Comparison of ENCODE assay signal across 8 cellular contexts in the genomic region with DNA sequence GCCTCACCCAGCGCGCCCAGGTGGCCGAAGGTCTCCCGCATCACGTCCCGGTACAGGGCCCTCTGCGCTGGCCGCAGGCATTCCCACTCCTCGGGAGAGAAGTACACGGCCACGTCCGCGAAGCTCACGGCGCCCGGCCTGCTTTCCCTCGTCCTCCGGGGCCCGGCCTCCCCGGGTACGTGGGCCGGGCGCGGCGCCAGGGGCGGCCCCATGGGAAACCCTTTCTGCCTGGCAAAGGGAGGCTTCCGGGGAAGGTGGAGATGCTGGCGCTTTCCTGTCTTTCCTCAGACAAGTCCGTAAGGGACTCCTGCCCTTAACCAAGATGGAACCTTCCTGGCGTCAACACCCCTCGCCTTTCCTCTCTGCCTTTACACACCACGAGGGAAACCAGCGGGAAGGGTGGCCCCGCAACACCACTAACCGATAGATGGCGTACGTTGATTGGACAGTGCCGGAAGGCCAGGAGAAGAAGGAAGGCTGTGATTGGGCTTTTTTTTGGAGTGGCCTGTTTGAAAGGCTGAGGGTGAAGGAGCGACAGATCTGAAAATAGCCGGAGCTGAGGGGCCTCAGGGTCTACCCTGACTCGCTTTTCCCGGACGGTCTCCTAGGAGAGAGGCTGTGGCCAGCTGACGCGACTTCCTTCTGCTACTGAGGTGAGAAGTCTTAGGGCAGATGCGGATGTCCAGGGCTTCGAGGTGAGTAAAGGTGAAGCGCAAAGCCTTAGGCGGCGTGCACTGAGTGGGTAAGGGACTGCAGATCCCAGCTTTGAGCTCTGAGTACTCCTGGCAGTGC. TPM values are rescaled to one million over a fixed set of nuclear protein-coding genes. Genes with fewer than 3 reads are reported as not detected.
DNase-seq lines count a peak whose midpoint lies in the region; ATAC-seq and TF ChIP-seq lines count a peak whose summit lies in the region.

TSS of gene ZNF785 (minus strand) at position 298 of the 792 bp plus-strand sequence. CDS start at position 212, 86 bp downstream.

- intact Hi-C loops in spleen (cut with DNase I; ENCODE audit: low total_unique reads): no loop called here

- H3K27ac Mint-ChIP-seq in central memory CD8-positive, alpha-beta T cell (ENCODE audit: low read depth): peak within 1 kb of the TSS; percentile 84

- H3K4me1 Mint-ChIP-seq in central memory CD8-positive, alpha-beta T cell: peaks cover 15% of the 10 kb centered on the region

- H3K36me3 Mint-ChIP-seq in central memory CD8-positive, alpha-beta T cell (ENCODE audit: insufficient read depth): peaks cover 9% of the 10 kb centered on the region

- H3K36me3 ChIP-seq in spleen: peaks cover 0 to 36% (median 24%) of the 10 kb centered on the region in 6 donors

- peak; percentile 94 for ATAC-seq in HG03066 (IDR thresholded peaks at IDR 0.05; ENCODE audit: low read depth, unreplicated experiment)
- ATAC-seq in central memory CD8-positive, alpha-beta T cell (replicated peaks; ENCODE audit: extremely low read depth, poor library complexity, severe bottlenecking): peak; percentile 99

- peak in 8 of 11 experiments; percentile 26 to 61 (median 47) for TF ChIP-seq CTCF in spleen (IDR thresholded peaks at IDR 0.05 in 8 of 11, conservative IDR thresholded peaks at IDR 0.05 in 3 of 11)

- peak within 1 kb of the TSS; percentile 85 to 93 (median 87) for H3K27ac ChIP-seq in spleen

- no peaks in the 10 kb centered on the region for H3K27me3 ChIP-seq in spleen (replicated peaks in 1 of 7)

- no peaks in the 10 kb centered on the region for H3K27me3 Mint-ChIP-seq in central memory CD8-positive, alpha-beta T cell

- peaks cover 10 to 68% (median 37%) of the 10 kb centered on the region in 6 donors for H3K4me1 ChIP-seq in spleen

- DNase-seq in activated gamma-delta T cell treated with Interleukin-2 at 50 U/mL for 16 hours: peak; percentile 90
- no peak for DNase-seq in activated gamma-delta T cell (lab: John Stamatoyannopoulos, UW)
- peak; percentile 98 for DNase-seq in NCI-H2196 treated with DMSO at 0.1 percent for 48 hours (lab: John Stamatoyannopoulos, UW; ENCODE audit: unreplicated experiment)
- DNase-seq in activated CD4-positive, CD25-positive, alpha-beta regulatory T cell (lab: John Stamatoyannopoulos, UW): peak; percentile 72 to 80 (median 78)
- DNase-seq in central memory CD8-positive, alpha-beta T cell (ENCODE audit: low spot score in 2 of 2): peak; percentile 79 to 91
- peak; percentile 99 for DNase-seq in iris pigment epithelial cell (ENCODE audit: low read depth)
- DNase-seq in spleen: peak; percentile 95

- no peaks in the 10 kb centered on the region for H3K9me3 Mint-ChIP-seq in central memory CD8-positive, alpha-beta T cell

- no peak for TF ChIP-seq POLR2A in spleen (IDR thresholded peaks at IDR 0.05)

- peak within 1 kb of the TSS; percentile 82 for H3K4me3 Mint-ChIP-seq in central memory CD8-positive, alpha-beta T cell

- H3K9me3 ChIP-seq in spleen: no peaks in the 10 kb centered on the region

- H3K4me3 ChIP-seq in spleen: peak within 1 kb of the TSS; percentile 64 to 82 (median 74)

- WGBS in spleen, 5 donors: 0 to 1% (median 1%) methylated on average over 18 to 50 of the region's 50 CpGs

RNA-seq across cellular contexts. Expression of gene ZNF785, which starts in this region (rescaled TPM):
- 10 to 100 TPM; 16.5 to 22.1 (median 18.6) TPM for total RNA-seq in spleen
- polyA plus RNA-seq in spleen: 1 to 10 TPM; 3.1 to 7.1 (median 3.5) TPM
